ENCODE assay signal across 8 cellular contexts in the genomic region with DNA sequence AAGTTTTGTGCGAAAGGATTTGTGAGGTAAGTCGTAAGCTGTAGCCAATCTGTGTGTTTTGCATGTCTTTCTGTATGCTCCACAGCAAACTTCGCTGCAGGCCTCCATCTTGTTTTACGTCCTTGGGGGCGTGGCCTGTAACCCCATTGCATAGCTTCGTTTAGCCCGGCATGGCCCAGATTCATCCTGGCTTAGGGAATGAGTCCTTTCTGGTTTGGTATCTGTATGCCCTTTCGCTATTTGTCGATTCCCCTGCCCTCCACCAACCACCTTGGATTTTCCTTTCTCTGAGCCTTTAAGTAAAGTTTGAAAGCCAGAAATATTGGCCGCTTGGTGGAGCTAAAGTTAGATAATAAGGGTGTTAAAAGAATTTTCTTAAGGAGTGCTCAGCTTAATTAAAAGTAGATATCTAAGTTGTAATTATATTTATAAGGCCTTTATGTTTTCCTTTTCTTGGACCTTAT. TPM values are rescaled to one million over a fixed set of nuclear protein-coding genes. Genes with fewer than 3 reads are reported as not detected.
DNase-seq lines count a peak whose midpoint lies in the region; ATAC-seq, FAIRE-seq and TF ChIP-seq lines count a peak whose summit lies in the region.

No MANE protein-coding gene starts in this region.

- peaks cover 20% of the 10 kb centered on the region for H3K9me3 ChIP-seq in A549

- peaks cover 56% of the 10 kb centered on the region for H3K4me1 Mint-ChIP-seq in activated CD4-positive, alpha-beta memory T cell treated with anti-CD3 and anti-CD28 coated beads, Interleukin-2, amount 10 ng/mL, durations not matched to agents 7 days and 5 days

- H3K4me2 ChIP-seq in A549: peak overlapping the region; percentile 68

- POLR2A ChIA-PET in A549 (lab: Yijun Ruan, JAX): interaction anchor here (0.8 to 2.7 kb wide), 6 partner anchors 20 to 128 kb away, joined by 3 to 13 read pairs (median 4); a partner anchor contains a TSS
- POLR2A ChIA-PET in activated CD4-positive, alpha-beta memory T cell treated with anti-CD3 and anti-CD28 coated beads, Interleukin-2, amount 10 ng/mL, durations not matched to agents 7 days and 5 days (lab: Charles Lee): interaction anchor here (0.7 to 4.2 kb wide), 15 partner anchors 10 to 127 kb away, joined by 3 to 57 read pairs (median 4); a partner anchor contains a TSS

- WGBS in A549 (ENCODE audit: missing lambda C conversion rate): 77% methylated on average over 10 of the region's 10 CpGs

- H3K36me3 Mint-ChIP-seq in activated CD4-positive, alpha-beta memory T cell treated with anti-CD3 and anti-CD28 coated beads, Interleukin-2, amount 10 ng/mL, durations not matched to agents 7 days and 5 days (ENCODE audit: low read depth): peaks cover 50% of the 10 kb centered on the region

- FAIRE-seq in A549 (lab: Jason Lieb, UNC): no peak

- H3K27ac Mint-ChIP-seq in activated CD4-positive, alpha-beta memory T cell treated with anti-CD3 and anti-CD28 coated beads, Interleukin-2, amount 10 ng/mL, durations not matched to agents 7 days and 5 days: peak overlapping the region; percentile 70

- peaks cover 27% of the 10 kb centered on the region for H3K9me3 Mint-ChIP-seq in activated CD4-positive, alpha-beta memory T cell treated with anti-CD3 and anti-CD28 coated beads, Interleukin-2, amount 10 ng/mL, durations not matched to agents 7 days and 5 days

- no peak for TF ChIP-seq RAD21 in A549 (conservative IDR thresholded peaks at IDR 0.05 in 1 of 2, IDR thresholded peaks at IDR 0.05 in 1 of 2)

- peaks cover 2% of the 10 kb centered on the region for H3K27me3 Mint-ChIP-seq in activated CD4-positive, alpha-beta memory T cell treated with anti-CD3 and anti-CD28 coated beads, Interleukin-2, amount 10 ng/mL, durations not matched to agents 7 days and 5 days

- CTCF ChIA-PET in A549 (lab: Yijun Ruan, JAX): interaction anchor here (0.7 to 3.9 kb wide), 17 partner anchors 11 to 145 kb away, joined by 3 to 31 read pairs (median 3); no protein-coding TSS in a partner anchor
- CTCF ChIA-PET in activated CD4-positive, alpha-beta memory T cell treated with anti-CD3 and anti-CD28 coated beads, Interleukin-2, amount 10 ng/mL, durations not matched to agents 7 days and 5 days (lab: Charles Lee): interaction anchor here (1.0 to 2.3 kb wide), 14 partner anchors 10 to 126 kb away, joined by 3 to 39 read pairs (median 4); no protein-coding TSS in a partner anchor

- H3K27ac ChIP-seq in A549: peak overlapping the region; percentile 88 to 92; a peak in 3 of 6 replicates

- peak overlapping the region; percentile 82 for H3K4me3 Mint-ChIP-seq in activated CD4-positive, alpha-beta memory T cell treated with anti-CD3 and anti-CD28 coated beads, Interleukin-2, amount 10 ng/mL, durations not matched to agents 7 days and 5 days

- H3K4me3 ChIP-seq in A549 (peak overlapping the region; percentile 56), GM12875 (ENCODE audit: low read depth, low read length) (no peak overlapping the region)

- ATAC-seq in A549 (no peak), HG03159 (IDR thresholded peaks at IDR 0.05; ENCODE audit: unreplicated experiment) (no peak), GM21576 (IDR thresholded peaks at IDR 0.05; ENCODE audit: unreplicated experiment) (no peak)

- DNase-seq in A549 (ENCODE audit: low read depth in 1 of 2, low spot score in 1 of 2) (peak in 1 of 2 experiments; percentile 43), iris pigment epithelial cell (ENCODE audit: low read depth) (peak; percentile 15), NK-92 (lab: John Stamatoyannopoulos, UW; ENCODE audit: unreplicated experiment) (no peak), NCI-H187 treated with DMSO at 0.1 percent for 48 hours (lab: John Stamatoyannopoulos, UW) (no peak)
- no peak for DNase-seq in activated CD4-positive, alpha-beta memory T cell treated with anti-CD3 and anti-CD28 coated beads, Interleukin-2, amount 10 ng/mL, durations not matched to agents 7 days and 5 days

- no peak for TF ChIP-seq POLR2A in A549 (IDR thresholded peaks at IDR 0.05; ENCODE audit: low read length)

- TF ChIP-seq CTCF in A549 (IDR thresholded peaks at IDR 0.05) (no peak), GM12875 (IDR thresholded peaks at IDR 0.05; ENCODE audit: borderline replicate concordance, insufficient read depth, low read depth, low read length) (0 out of 2 replicates have a peak, but pooled peaks have one; percentile 5)

- TF ChIP-seq EP300 in A549 (IDR thresholded peaks at IDR 0.05): no peak

- no peaks in the 10 kb centered on the region for H3K4me1 ChIP-seq in A549

TF ChIP-seq in A549, 52 proteins besides CTCF, POLR2A, EP300 and RAD21:
- no peak for TF ChIP-seq JUNB (IDR thresholded peaks at IDR 0.05)
- TF ChIP-seq ZNF302 (CRISPR knock-in tag; IDR thresholded peaks at IDR 0.05): no peak
- TF ChIP-seq HEYL (CRISPR knock-in tag; IDR thresholded peaks at IDR 0.05): no peak
- no peak for TF ChIP-seq JUN (IDR thresholded peaks at IDR 0.05)
- TF ChIP-seq HDAC2 (IDR thresholded peaks at IDR 0.05): no peak
- TF ChIP-seq, protein P1, sequence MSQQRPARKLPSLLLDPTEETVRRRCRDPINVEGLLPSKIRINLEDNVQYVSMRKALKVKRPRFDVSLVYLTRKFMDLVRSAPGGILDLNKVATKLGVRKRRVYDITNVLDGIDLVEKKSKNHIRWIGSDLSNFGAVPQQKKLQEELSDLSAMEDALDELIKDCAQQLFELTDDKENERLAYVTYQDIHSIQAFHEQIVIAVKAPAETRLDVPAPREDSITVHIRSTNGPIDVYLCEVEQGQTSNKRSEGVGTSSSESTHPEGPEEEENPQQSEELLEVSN (IDR thresholded peaks at IDR 0.05; ENCODE audit: borderline replicate concordance, low read depth): no peak
- no peak for TF ChIP-seq CHD2 (IDR thresholded peaks at IDR 0.05; ENCODE audit: low read length, partially characterized antibody)
- TF ChIP-seq MAZ (IDR thresholded peaks at IDR 0.05; ENCODE audit: borderline replicate concordance, low read depth, low read length): no peak
- TF ChIP-seq EHMT2 (IDR thresholded peaks at IDR 0.05; ENCODE audit: low read depth): no peak
TF ChIP-seq in A549: peak in this region for 0.

RNA-seq across cellular contexts. Expression of a gene that starts 1.1 kb away (rescaled TPM):
- polyA plus RNA-seq in A549 (2011; rRNA removed) (28.1 and 32.3 TPM in 2 replicates), A549 (2017; fragmentation: RNase III; extraction: RNeasy Plus Mini Kit Qiagen cat#74134 plus additional on column Dnase treatment) (16.6 to 19.6 TPM (median 19.0 TPM) in 3 replicates)
- polyA plus RNA-seq in A549 (2012; cell fraction: cytosol; rRNA removed): 14.1 and 16.5 TPM in 2 replicates
- 6.7 and 12.5 TPM in 2 replicates for polyA plus RNA-seq in A549 (2012; cell fraction: nucleus; rRNA removed)
- 11.6 and 15.6 TPM in 2 replicates for polyA minus RNA-seq in A549 (2011; rRNA and poly(A)+ RNA removed)
- 10 to 100 TPM; 26.3 to 28.6 TPM for total RNA-seq in activated CD4-positive, alpha-beta memory T cell treated with anti-CD3 and anti-CD28 coated beads, Interleukin-2, amount 10 ng/mL, durations not matched to agents 7 days and 5 days

RNA-seq across cellular contexts. Expression of a gene that starts 54.7 kb away (rescaled TPM):
- polyA plus RNA-seq in A549 (2011; rRNA removed) (not detected in 2 replicates), A549 (2017; fragmentation: RNase III; extraction: RNeasy Plus Mini Kit Qiagen cat#74134 plus additional on column Dnase treatment) (not detected in 3 replicates)
- polyA plus RNA-seq in A549 (2012; cell fraction: cytosol; rRNA removed): 0.05 TPM in 1 of 2 replicates, not detected in the other
- not detected in 2 replicates for polyA plus RNA-seq in A549 (2012; cell fraction: nucleus; rRNA removed)
- polyA minus RNA-seq in A549 (2011; rRNA and poly(A)+ RNA removed): not detected in 2 replicates
- total RNA-seq in activated CD4-positive, alpha-beta memory T cell treated with anti-CD3 and anti-CD28 coated beads, Interleukin-2, amount 10 ng/mL, durations not matched to agents 7 days and 5 days: not detected
